1 cellular context compared by ENCODE assay signal in genomic region chrX:82627568-82627967, GRCh38.
TF ChIP-seq lines count a peak whose summit lies in the region.

No MANE protein-coding gene starts in this region.

TF ChIP-seq in SK-N-SH, 30 proteins besides CTCF, POLR2A, EP300 and RAD21 (continued from another document):
- no peak for TF ChIP-seq SIN3A (IDR thresholded peaks at IDR 0.05; ENCODE audit: borderline replicate concordance, low read depth, low read length)
- TF ChIP-seq CHD2 (IDR thresholded peaks at IDR 0.05; ENCODE audit: low read length, partially characterized antibody), result no peak
- TF ChIP-seq FOXM1 (IDR thresholded peaks at IDR 0.05; ENCODE audit: low read depth), result no peak
- no peak for TF ChIP-seq USF2 (IDR thresholded peaks at IDR 0.05; ENCODE audit: borderline replicate concordance, low read depth, low read length)
TF ChIP-seq in SK-N-SH: peak in this region for 0.
